ENCODE assay signal across 14 cellular contexts in the genomic region with DNA sequence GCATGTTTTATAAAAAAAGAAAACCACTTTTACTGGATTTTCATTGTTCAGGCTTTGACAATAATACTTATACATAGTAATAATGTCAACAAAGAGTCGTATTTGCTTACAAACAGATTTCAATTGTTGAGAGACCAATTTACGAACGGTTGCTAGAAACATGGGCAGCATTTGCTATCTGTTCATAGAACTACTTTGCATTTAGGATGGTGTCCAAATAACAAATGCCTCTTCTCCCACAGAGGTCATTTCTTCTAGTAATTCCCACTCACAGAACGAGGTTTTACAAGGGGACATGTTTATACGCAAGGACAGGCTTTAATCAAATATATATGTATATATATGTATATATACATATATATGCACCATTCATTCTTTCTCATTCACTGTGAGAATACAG.
"Had no signal": no experiment of that assay in that cellular context is flagged by ENCODE, and none has a peak within 500 bp of the region (broad histone marks: within the 10 kb centered on the region; RNA-seq: fewer than 3 reads in every experiment).

No MANE protein-coding gene starts in this region.

- H3K27ac ChIP-seq: gastroesophageal sphincter, psoas muscle, transverse colon, vagina, WERI-Rb-1 had no signal

- H3K9me3 ChIP-seq: gastroesophageal sphincter, psoas muscle, transverse colon, vagina had no signal

- DNase-seq: activated CD4-positive, alpha-beta memory T cell treated with anti-CD3 and anti-CD28 coated beads for 36 hours; activated CD8-positive, alpha-beta memory T cell treated with anti-CD3 and anti-CD28 coated beads, Interleukin-2, amount 10 ng/mL, durations not matched to agents 7 days and 5 days; activated naive CD4-positive, alpha-beta T cell treated with anti-CD3 and anti-CD28 coated beads, Interleukin-2, amount 50 U/mL, for 16 hours; activated T-cell treated with anti-CD3 and anti-CD28 coated beads, Interleukin-2, amount 50 U/mL, for 1 hour; erythroblast; mesendoderm; psoas muscle; stimulated activated naive CD8-positive, alpha-beta T cell treated with anti-CD3 and anti-CD28 coated beads, Interleukin-15, Interleukin-2, amounts not matched to agents 100 U/mL and 50 U/mL, for 24 hours; transverse colon; WERI-Rb-1 had no signal

- ATAC-seq: activated CD8-positive, alpha-beta memory T cell treated with anti-CD3 and anti-CD28 coated beads, Interleukin-2, amount 10 ng/mL, durations not matched to agents 7 days and 5 days; gastroesophageal sphincter; psoas muscle; sciatic nerve; stimulated activated naive CD8-positive, alpha-beta T cell treated with anti-CD3 and anti-CD28 coated beads, Interleukin-15, Interleukin-2, amounts not matched to agents 100 U/mL and 50 U/mL, for 24 hours had no signal

- H3K4me3 ChIP-seq: gastroesophageal sphincter, psoas muscle, transverse colon, vagina had no signal

- H3K4me1 ChIP-seq: gastroesophageal sphincter, psoas muscle had no signal

- H3K27me3 ChIP-seq: gastroesophageal sphincter, vagina had no signal

- FAIRE-seq: keratinocyte had no signal
